14 cellular contexts compared by ENCODE assay signal in genomic region chr7:77796109-77796508, GRCh38. TPM values are rescaled to one million over a fixed set of nuclear protein-coding genes. Genes with fewer than 3 reads are reported as not detected.
DNase-seq lines count a peak whose midpoint lies in the region; ATAC-seq and TF ChIP-seq lines count a peak whose summit lies in the region.
"Had no signal": no experiment of that assay in that cellular context is flagged by ENCODE, and none has a peak within 500 bp of the region (broad histone marks: within the 10 kb centered on the region; RNA-seq: fewer than 3 reads in every experiment).

No MANE protein-coding gene starts in this region.

- peak overlapping the region; percentile 9 for H3K27ac Mint-ChIP-seq in activated T-helper 2 cell treated with anti-CD3 and anti-CD28 coated beads, Interferon-gamma antibody, Interleukin-2, Interleukin-4, amounts not matched to agents 10 μg/mL and 5 μg/mL and 100 μg/mL, durations not matched to agents 14 hours and 24 hours and 36 hours
- no peak overlapping the region for H3K27ac Mint-ChIP-seq in mesothelial cell of epicardium

- no peak for ATAC-seq in GM21367 (IDR thresholded peaks at IDR 0.05; ENCODE audit: unreplicated experiment)
- ATAC-seq: stimulated activated naive CD8-positive, alpha-beta T cell treated with anti-CD3 and anti-CD28 coated beads, Interleukin-15, amount 100 ng/mL, for 72 hours had no signal

- peaks cover 27% of the 10 kb centered on the region for H3K36me3 Mint-ChIP-seq in activated T-helper 2 cell treated with anti-CD3 and anti-CD28 coated beads, Interferon-gamma antibody, Interleukin-2, Interleukin-4, amounts not matched to agents 10 μg/mL and 5 μg/mL and 100 μg/mL, durations not matched to agents 14 hours and 24 hours and 36 hours (ENCODE audit: low read depth)
- H3K36me3 Mint-ChIP-seq in mesothelial cell of epicardium: peaks cover 8% of the 10 kb centered on the region

- TF ChIP-seq CTCF in mesothelial cell of epicardium (IDR thresholded peaks at IDR 0.05; ENCODE audit: unreplicated experiment): no peak

- H3K27me3 Mint-ChIP-seq in activated T-helper 2 cell treated with anti-CD3 and anti-CD28 coated beads, Interferon-gamma antibody, Interleukin-2, Interleukin-4, amounts not matched to agents 10 μg/mL and 5 μg/mL and 100 μg/mL, durations not matched to agents 14 hours and 24 hours and 36 hours (ENCODE audit: low read depth): no peaks in the 10 kb centered on the region
- H3K27me3 Mint-ChIP-seq in mesothelial cell of epicardium (ENCODE audit: low read depth): no peaks in the 10 kb centered on the region
- H3K27me3 Mint-ChIP-seq: stimulated activated naive CD8-positive, alpha-beta T cell treated with anti-CD3 and anti-CD28 coated beads, Interleukin-15, amount 100 ng/mL, for 72 hours had no signal

- no peaks in the 10 kb centered on the region for H3K9me3 Mint-ChIP-seq in activated T-helper 2 cell treated with anti-CD3 and anti-CD28 coated beads, Interferon-gamma antibody, Interleukin-2, Interleukin-4, amounts not matched to agents 10 μg/mL and 5 μg/mL and 100 μg/mL, durations not matched to agents 14 hours and 24 hours and 36 hours
- no peaks in the 10 kb centered on the region for H3K9me3 Mint-ChIP-seq in mesothelial cell of epicardium
- H3K9me3 Mint-ChIP-seq: stimulated activated naive CD8-positive, alpha-beta T cell treated with anti-CD3 and anti-CD28 coated beads, Interleukin-15, amount 100 ng/mL, for 72 hours had no signal

- no peaks in the 10 kb centered on the region for H3K9me3 ChIP-seq in BLaER1
- H3K9me3 ChIP-seq in HAP-1: no peaks in the 10 kb centered on the region
- H3K9me3 ChIP-seq in SJCRH30 (replicated peaks): no peaks in the 10 kb centered on the region

- no peak overlapping the region for H3K9ac ChIP-seq in BLaER1

- peak overlapping the region; percentile 93 for H3K4me2 ChIP-seq in BLaER1

- H3K27ac ChIP-seq in BLaER1 (no peak overlapping the region), SJCRH30 (no peak overlapping the region)

- intact Hi-C loops in activated T-helper 2 cell treated with anti-CD3 and anti-CD28 coated beads, Interferon-gamma antibody, Interleukin-2, Interleukin-4, amounts not matched to agents 10 μg/mL and 5 μg/mL and 100 μg/mL, durations not matched to agents 14 hours and 24 hours and 36 hours (cut with micrococcal nuclease): loop anchor here (5.0 to 10.0 kb wide), 2 partner anchors 39 to 219 kb away; no protein-coding TSS in a partner anchor

- peaks cover 18% of the 10 kb centered on the region for H3K36me3 ChIP-seq in BLaER1
- peaks cover 8% of the 10 kb centered on the region for H3K36me3 ChIP-seq in HAP-1 (replicated peaks)
- no peaks in the 10 kb centered on the region; the same call in 1 of the 2 replicates for H3K36me3 ChIP-seq in SJCRH30

- H3K27me3 ChIP-seq in BLaER1 (no peaks in the 10 kb centered on the region), HAP-1 (ENCODE audit: low read depth) (no peaks in the 10 kb centered on the region), SJCRH30 (no peaks in the 10 kb centered on the region)

- in situ Hi-C loops in HAP-1 (cut with MboI; ENCODE audit: low sequenced_read_pairs): no loop called here

- peaks cover 41% of the 10 kb centered on the region for H4K20me1 ChIP-seq in BLaER1

- H3K4me1 Mint-ChIP-seq in activated T-helper 2 cell treated with anti-CD3 and anti-CD28 coated beads, Interferon-gamma antibody, Interleukin-2, Interleukin-4, amounts not matched to agents 10 μg/mL and 5 μg/mL and 100 μg/mL, durations not matched to agents 14 hours and 24 hours and 36 hours (ENCODE audit: low read depth): peaks cover 42% of the 10 kb centered on the region
- H3K4me1 Mint-ChIP-seq in mesothelial cell of epicardium: peaks cover 30% of the 10 kb centered on the region

- DNase-seq in HAP-1 (ENCODE audit: low spot score in 2 of 2) (no peak), mesothelial cell of epicardium (ENCODE audit: low spot score in 2 of 2, unreplicated experiment in 2 of 2) (no peak), NCI-H526 treated with DMSO at 0.1 percent for 48 hours (lab: John Stamatoyannopoulos, UW) (no peak), HT-29 (ENCODE audit: low spot score) (no peak), SJCRH30 (no peak)
- DNase-seq in activated T-helper 2 cell treated with anti-CD3 and anti-CD28 coated beads, Interferon-gamma antibody, Interleukin-2, Interleukin-4, amounts not matched to agents 10 μg/mL and 5 μg/mL and 100 μg/mL, durations not matched to agents 14 hours and 24 hours and 36 hours (ENCODE audit: low spot score): no peak
- DNase-seq: dermis blood vessel endothelial cell; foreskin melanocyte; NCI-H526; occipital lobe; SHP77 treated with DMSO at 0.1 percent for 48 hours; stimulated activated naive CD8-positive, alpha-beta T cell treated with anti-CD3 and anti-CD28 coated beads, Interleukin-15, amount 100 ng/mL, for 72 hours had no signal

- peak overlapping the region; percentile 96 for H3K4me3 Mint-ChIP-seq in activated T-helper 2 cell treated with anti-CD3 and anti-CD28 coated beads, Interferon-gamma antibody, Interleukin-2, Interleukin-4, amounts not matched to agents 10 μg/mL and 5 μg/mL and 100 μg/mL, durations not matched to agents 14 hours and 24 hours and 36 hours (ENCODE audit: low read depth)
- H3K4me3 Mint-ChIP-seq in mesothelial cell of epicardium: peak overlapping the region; percentile 27

- H3K4me1 ChIP-seq in BLaER1 (peaks cover 38% of the 10 kb centered on the region), HAP-1 (peaks cover 33% of the 10 kb centered on the region), SJCRH30 (no peaks in the 10 kb centered on the region; the same call in 1 of the 2 replicates)

- H3K4me3 ChIP-seq in BLaER1 (no peak overlapping the region), HAP-1 (peak overlapping the region; percentile 80; the same call in 1 of the 2 replicates), SJCRH30 (no peak overlapping the region)

RNA-seq across cellular contexts. Expression of gene TMEM60, which starts 2.1 kb away (rescaled TPM):
- total RNA-seq in activated T-helper 2 cell treated with anti-CD3 and anti-CD28 coated beads, Interferon-gamma antibody, Interleukin-2, Interleukin-4, amounts not matched to agents 10 μg/mL and 5 μg/mL and 100 μg/mL, durations not matched to agents 14 hours and 24 hours and 36 hours: 11.5 and 11.6 TPM in 2 replicates
- total RNA-seq in mesothelial cell of epicardium: 14.2 to 17.2 TPM (median 16.5 TPM) in 3 replicates
- 8.0 and 13.4 TPM in 2 replicates for total RNA-seq in HT-29 (2014; rRNA removed; shearing (Covaris generic))
- 32.3 and 34.9 TPM in 2 replicates for total RNA-seq in SJCRH30 (2014; rRNA removed; shearing (Covaris generic))

RNA-seq across cellular contexts. Expression of gene PHTF2, which starts 2.5 kb away (rescaled TPM):
- 31.8 and 34.8 TPM in 2 replicates for total RNA-seq in activated T-helper 2 cell treated with anti-CD3 and anti-CD28 coated beads, Interferon-gamma antibody, Interleukin-2, Interleukin-4, amounts not matched to agents 10 μg/mL and 5 μg/mL and 100 μg/mL, durations not matched to agents 14 hours and 24 hours and 36 hours
- total RNA-seq in mesothelial cell of epicardium: 36.1 to 38.2 TPM (median 37.5 TPM) in 3 replicates
- total RNA-seq in HT-29 (2014; rRNA removed; shearing (Covaris generic)): 13.3 and 13.8 TPM in 2 replicates
- total RNA-seq in SJCRH30 (2014; rRNA removed; shearing (Covaris generic)): 53.9 and 62.2 TPM in 2 replicates
